In genomic region chr5:83306572-83307241, GRCh38 we compare ENCODE assay signal across 10 cellular contexts.
DNase-seq lines count a peak whose midpoint lies in the region; ATAC-seq and TF ChIP-seq lines count a peak whose summit lies in the region.
"Had no signal": no experiment of that assay in that cellular context is flagged by ENCODE, and none has a peak within 500 bp of the region (broad histone marks: within the 10 kb centered on the region; RNA-seq: fewer than 3 reads in every experiment).

No MANE protein-coding gene starts in this region.

- TF ChIP-seq EP300 in ovary (IDR thresholded peaks at IDR 0.05) = no peak

- no peaks in the 10 kb centered on the region for H3K36me3 ChIP-seq in ascending aorta
- no peaks in the 10 kb centered on the region for H3K36me3 ChIP-seq in right lobe of liver
- H3K36me3 ChIP-seq in ovary = no peaks in the 10 kb centered on the region
- H3K36me3 ChIP-seq in uterus = no peaks in the 10 kb centered on the region

- TF ChIP-seq CTCF in ascending aorta (IDR thresholded peaks at IDR 0.05) = no peak
- no peak for TF ChIP-seq CTCF in right lobe of liver (IDR thresholded peaks at IDR 0.05)
- no peak for TF ChIP-seq CTCF in ovary (IDR thresholded peaks at IDR 0.05)
- TF ChIP-seq CTCF in uterus (IDR thresholded peaks at IDR 0.05) = no peak

- DNase-seq in NCI-H1694 treated with DMSO at 0.1 percent for 48 hours (lab: John Stamatoyannopoulos, UW) (peak; percentile 6), NCI-H1694 (lab: John Stamatoyannopoulos, UW) (no peak), KG1 (lab: John Stamatoyannopoulos, UW) (peak; percentile 66), ascending aorta (ENCODE audit: low spot score in 2 of 2) (peak; percentile 51 to 83), right lobe of liver (peak in 1 of 3 donors; percentile 20), ovary (no peak), uterus (no peak)

- H3K27me3 ChIP-seq in ascending aorta (no peaks in the 10 kb centered on the region), right lobe of liver (no peaks in the 10 kb centered on the region), ovary (no peaks in the 10 kb centered on the region), uterus (no peaks in the 10 kb centered on the region)

- WGBS in right lobe of liver (ENCODE audit: insufficient coverage, low coverage, low lambda C conversion rate, missing lambda C conversion rate) = 40% methylated on average over 3 of the region's 3 CpGs
- 45 to 73% (median 56%) methylated on average over 3 of the region's 3 CpGs for WGBS in ovary, 3 donors

- H3K27ac ChIP-seq in ascending aorta (peak overlapping the region; percentile 72 to 76), right lobe of liver (no peak overlapping the region), ovary (no peak overlapping the region), uterus (no peak overlapping the region)
- H3K27ac ChIP-seq: 22Rv1, parathyroid adenoma had no signal

- H3K4me3 ChIP-seq in ascending aorta = no peak overlapping the region
- no peak overlapping the region for H3K4me3 ChIP-seq in right lobe of liver
- no peak overlapping the region for H3K4me3 ChIP-seq in ovary
- no peak overlapping the region for H3K4me3 ChIP-seq in uterus

- TF ChIP-seq POLR2A in right lobe of liver (IDR thresholded peaks at IDR 0.05) (no peak), ovary (IDR thresholded peaks at IDR 0.05) (no peak), uterus (IDR thresholded peaks at IDR 0.05) (no peak)

- H3K9me3 ChIP-seq in ascending aorta (no peaks in the 10 kb centered on the region), right lobe of liver (no peaks in the 10 kb centered on the region), ovary (no peaks in the 10 kb centered on the region), uterus (no peaks in the 10 kb centered on the region)

- peaks cover 0 to 8% of the 10 kb centered on the region in 2 donors for H3K4me1 ChIP-seq in ascending aorta
- no peaks in the 10 kb centered on the region for H3K4me1 ChIP-seq in right lobe of liver
- no peaks in the 10 kb centered on the region for H3K4me1 ChIP-seq in ovary (ENCODE audit: insufficient read depth)
- no peaks in the 10 kb centered on the region for H3K4me1 ChIP-seq in uterus
- H3K4me1 ChIP-seq: parathyroid adenoma had no signal

- intact Hi-C loops in ascending aorta (cut with DNase I) = loop anchor here (5.0 to 10.0 kb wide), 3 partner anchors 166 to 952 kb away; partner anchors contain the start of gene VCAN
- intact Hi-C loops in right lobe of liver (cut with DNase I) = no loop called here
- intact Hi-C loops in ovary (cut with DNase I) = no loop called here
- intact Hi-C loops in uterus (cut with DNase I; ENCODE audit: low total_unique reads) = no loop called here

- ATAC-seq in GM21825 (IDR thresholded peaks at IDR 0.05; ENCODE audit: unreplicated experiment) (peak; percentile 99), right lobe of liver (peak; percentile 48 to 82 (median 76))

Comparison
In these comparisons a context has a peak if more than half of its experiments do, and no peak if none do; other contexts are left out.
1. DNase-seq: peak in NCI-H1694 treated with DMSO at 0.1 percent for 48 hours (single experiment), KG1 (single experiment) and ascending aorta (2 of 2); none in NCI-H1694 (single experiment), ovary (0 of 5) and uterus (0 of 2).
2. H3K27ac ChIP-seq: peak in ascending aorta (2 of 2); none in right lobe of liver (0 of 3), ovary (0 of 2) and uterus (0 of 2).